In the genomic region with DNA sequence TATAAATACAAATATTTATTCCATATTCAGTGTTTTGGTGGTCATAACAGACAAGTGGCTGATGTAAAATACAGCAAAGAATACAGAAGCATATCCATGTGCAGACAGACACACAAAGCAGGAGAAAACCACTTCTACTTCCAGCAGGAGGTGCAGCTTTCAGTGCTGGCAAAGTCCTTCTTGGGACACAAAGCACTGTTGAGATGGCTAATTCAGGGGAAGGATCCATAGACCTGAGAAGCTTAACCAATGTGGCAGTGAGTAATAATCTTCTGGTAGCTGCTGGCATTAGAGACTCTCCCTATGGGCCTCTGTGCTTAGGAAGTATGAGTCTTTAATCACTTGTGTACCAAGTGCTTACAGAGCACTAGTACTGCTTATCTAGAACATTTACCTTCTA, we compare ENCODE assay signal across 1 cellular context.
TF ChIP-seq lines count a peak whose summit lies in the region.

No MANE protein-coding gene starts in this region.

TF ChIP-seq in GM23338, 12 proteins besides CTCF, POLR2A, EP300 and RAD21:
- TF ChIP-seq, protein P1, sequence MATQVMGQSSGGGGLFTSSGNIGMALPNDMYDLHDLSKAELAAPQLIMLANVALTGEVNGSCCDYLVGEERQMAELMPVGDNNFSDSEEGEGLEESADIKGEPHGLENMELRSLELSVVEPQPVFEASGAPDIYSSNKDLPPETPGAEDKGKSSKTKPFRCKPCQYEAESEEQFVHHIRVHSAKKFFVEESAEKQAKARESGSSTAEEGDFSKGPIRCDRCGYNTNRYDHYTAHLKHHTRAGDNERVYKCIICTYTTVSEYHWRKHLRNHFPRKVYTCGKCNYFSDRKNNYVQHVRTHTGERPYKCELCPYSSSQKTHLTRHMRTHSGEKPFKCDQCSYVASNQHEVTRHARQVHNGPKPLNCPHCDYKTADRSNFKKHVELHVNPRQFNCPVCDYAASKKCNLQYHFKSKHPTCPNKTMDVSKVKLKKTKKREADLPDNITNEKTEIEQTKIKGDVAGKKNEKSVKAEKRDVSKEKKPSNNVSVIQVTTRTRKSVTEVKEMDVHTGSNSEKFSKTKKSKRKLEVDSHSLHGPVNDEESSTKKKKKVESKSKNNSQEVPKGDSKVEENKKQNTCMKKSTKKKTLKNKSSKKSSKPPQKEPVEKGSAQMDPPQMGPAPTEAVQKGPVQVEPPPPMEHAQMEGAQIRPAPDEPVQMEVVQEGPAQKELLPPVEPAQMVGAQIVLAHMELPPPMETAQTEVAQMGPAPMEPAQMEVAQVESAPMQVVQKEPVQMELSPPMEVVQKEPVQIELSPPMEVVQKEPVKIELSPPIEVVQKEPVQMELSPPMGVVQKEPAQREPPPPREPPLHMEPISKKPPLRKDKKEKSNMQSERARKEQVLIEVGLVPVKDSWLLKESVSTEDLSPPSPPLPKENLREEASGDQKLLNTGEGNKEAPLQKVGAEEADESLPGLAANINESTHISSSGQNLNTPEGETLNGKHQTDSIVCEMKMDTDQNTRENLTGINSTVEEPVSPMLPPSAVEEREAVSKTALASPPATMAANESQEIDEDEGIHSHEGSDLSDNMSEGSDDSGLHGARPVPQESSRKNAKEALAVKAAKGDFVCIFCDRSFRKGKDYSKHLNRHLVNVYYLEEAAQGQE (IDR thresholded peaks at IDR 0.05; ENCODE audit: unreplicated experiment): no peak
- TF ChIP-seq ZNF114 (CRISPR knock-in tag; IDR thresholded peaks at IDR 0.05) (no peak), EZH2phosphoT487 (IDR thresholded peaks at IDR 0.05; ENCODE audit: unreplicated experiment) (no peak), JUNB (IDR thresholded peaks at IDR 0.05; ENCODE audit: unreplicated experiment) (no peak), EZH2 (IDR thresholded peaks at IDR 0.05; ENCODE audit: low read depth, unreplicated experiment) (no peak), CREB1 (CRISPR knock-in tag; IDR thresholded peaks at IDR 0.05; ENCODE audit: low read depth) (no peak)
- TF ChIP-seq, protein P2, sequence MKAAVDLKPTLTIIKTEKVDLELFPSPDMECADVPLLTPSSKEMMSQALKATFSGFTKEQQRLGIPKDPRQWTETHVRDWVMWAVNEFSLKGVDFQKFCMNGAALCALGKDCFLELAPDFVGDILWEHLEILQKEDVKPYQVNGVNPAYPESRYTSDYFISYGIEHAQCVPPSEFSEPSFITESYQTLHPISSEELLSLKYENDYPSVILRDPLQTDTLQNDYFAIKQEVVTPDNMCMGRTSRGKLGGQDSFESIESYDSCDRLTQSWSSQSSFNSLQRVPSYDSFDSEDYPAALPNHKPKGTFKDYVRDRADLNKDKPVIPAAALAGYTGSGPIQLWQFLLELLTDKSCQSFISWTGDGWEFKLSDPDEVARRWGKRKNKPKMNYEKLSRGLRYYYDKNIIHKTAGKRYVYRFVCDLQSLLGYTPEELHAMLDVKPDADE (IDR thresholded peaks at IDR 0.05): no peak
